In the genomic region with DNA sequence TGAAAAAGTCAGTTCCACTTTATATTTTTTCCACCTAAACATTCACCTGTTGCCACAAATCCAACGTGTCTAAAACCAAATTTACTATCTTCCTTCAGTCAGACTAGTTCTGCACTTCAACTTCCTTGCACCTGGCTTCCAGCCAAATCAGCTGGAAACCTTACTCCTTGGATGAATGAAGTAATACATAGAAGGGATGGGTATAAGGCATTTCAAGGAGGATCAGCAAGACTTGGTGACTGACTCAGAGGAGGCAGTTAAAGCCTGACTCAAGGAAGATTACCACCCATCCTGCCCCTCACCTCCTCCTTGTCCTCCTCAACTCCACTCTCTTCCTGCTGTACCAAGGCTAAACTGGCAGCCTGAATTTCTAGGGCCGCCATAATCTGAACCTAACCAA, we compare ENCODE assay signal across 9 cellular contexts. TPM values are rescaled to one million over a fixed set of nuclear protein-coding genes. Genes with fewer than 3 reads are reported as not detected.
DNase-seq lines count a peak whose midpoint lies in the region; ATAC-seq and TF ChIP-seq lines count a peak whose summit lies in the region.
"Had no signal": no experiment of that assay in that cellular context is flagged by ENCODE, and none has a peak within 500 bp of the region (broad histone marks: within the 10 kb centered on the region; RNA-seq: fewer than 3 reads in every experiment).

No MANE protein-coding gene starts in this region.

- no peaks in the 10 kb centered on the region for H3K27me3 Mint-ChIP-seq in T-helper 17 cell
- peaks cover 0 to 6% of the 10 kb centered on the region in 2 donors for H3K27me3 Mint-ChIP-seq in effector memory CD8-positive, alpha-beta T cell

- in situ Hi-C loops in ACHN (cut with HindIII; ENCODE audit: low pct_ligation_motif_present, low pct_unique_long_range_greater_than_20kb, low sequenced_read_pairs): no loop called here

- H3K27ac Mint-ChIP-seq in T-helper 17 cell: peak overlapping the region; percentile 47
- no peak overlapping the region for H3K27ac Mint-ChIP-seq in effector memory CD8-positive, alpha-beta T cell

- TF ChIP-seq CTCF in HFF-Myc (IDR thresholded peaks at IDR 0.05; ENCODE audit: low read depth, low read length, missing control alignments) (no peak), hepatocyte (IDR thresholded peaks at IDR 0.05; ENCODE audit: poor library complexity) (no peak), vagina (IDR thresholded peaks at IDR 0.05) (no peak), Peyer's patch (IDR thresholded peaks at IDR 0.05) (no peak)

- H3K4me1 ChIP-seq in hepatocyte (ENCODE audit: insufficient read depth) (no peaks in the 10 kb centered on the region), vagina (no peaks in the 10 kb centered on the region), Peyer's patch (no peaks in the 10 kb centered on the region)

- no peak overlapping the region for H3K4me2 ChIP-seq in hepatocyte

- no peaks in the 10 kb centered on the region for H4K20me1 ChIP-seq in hepatocyte (ENCODE audit: insufficient read depth, poor library complexity, severe bottlenecking)

- H3K4me3 Mint-ChIP-seq in T-helper 17 cell: no peak overlapping the region
- H3K4me3 Mint-ChIP-seq in effector memory CD8-positive, alpha-beta T cell: no peak overlapping the region

- H3K27ac ChIP-seq in hepatocyte (no peak overlapping the region), vagina (no peak overlapping the region), Peyer's patch (no peak overlapping the region)

- DNase-seq in ACHN: peak; percentile 12
- DNase-seq in HFF-Myc (ENCODE audit: extremely low read depth, low read depth): peak; percentile 29
- no peak for DNase-seq in T-helper 17 cell
- peak; percentile 33 for DNase-seq in hepatocyte (ENCODE audit: low spot score)
- DNase-seq in vagina (ENCODE audit: extremely low spot score in 2 of 2): no peak
- no peak for DNase-seq in effector memory CD8-positive, alpha-beta T cell
- no peak for DNase-seq in Peyer's patch

- peaks cover 2% of the 10 kb centered on the region for H3K36me3 Mint-ChIP-seq in T-helper 17 cell (ENCODE audit: low read depth)
- H3K36me3 Mint-ChIP-seq in effector memory CD8-positive, alpha-beta T cell (ENCODE audit: insufficient read depth): no peaks in the 10 kb centered on the region

- no peak overlapping the region for H3K4me3 ChIP-seq in HFF-Myc (replicated peaks; ENCODE audit: low read depth, low read length)
- no peak overlapping the region for H3K4me3 ChIP-seq in hepatocyte
- no peak overlapping the region for H3K4me3 ChIP-seq in vagina
- no peak overlapping the region for H3K4me3 ChIP-seq in Peyer's patch

- H3K27me3 ChIP-seq in hepatocyte: peaks cover 4% of the 10 kb centered on the region
- no peaks in the 10 kb centered on the region for H3K27me3 ChIP-seq in vagina
- H3K27me3 ChIP-seq in Peyer's patch: no peaks in the 10 kb centered on the region
- H3K27me3 ChIP-seq: heart right ventricle had no signal

- ATAC-seq in T-helper 17 cell: no peak
- no peak for ATAC-seq in activated CD4-positive, CD25-positive, alpha-beta regulatory T cell treated with anti-CD3 and anti-CD28 coated beads, Interleukin-2, amount 50 U/mL, for 24 hours
- no peak for ATAC-seq in effector memory CD8-positive, alpha-beta T cell (replicated peaks)

- TF ChIP-seq POLR2A in vagina (IDR thresholded peaks at IDR 0.05) (no peak), Peyer's patch (IDR thresholded peaks at IDR 0.05) (no peak)

- no peaks in the 10 kb centered on the region for H3K9me2 ChIP-seq in hepatocyte (replicated peaks; ENCODE audit: insufficient read depth)

- H3K36me3 ChIP-seq in hepatocyte (replicated peaks; ENCODE audit: insufficient read depth, low read depth) (no peaks in the 10 kb centered on the region), vagina (no peaks in the 10 kb centered on the region), Peyer's patch (no peaks in the 10 kb centered on the region)

- no peaks in the 10 kb centered on the region for H3K9me3 ChIP-seq in T-helper 17 cell (ENCODE audit: control insufficient read depth, low read length, poor library complexity, severe bottlenecking)
- no peaks in the 10 kb centered on the region for H3K9me3 ChIP-seq in hepatocyte (ENCODE audit: low read depth)
- no peaks in the 10 kb centered on the region for H3K9me3 ChIP-seq in vagina
- H3K9me3 ChIP-seq in Peyer's patch: no peaks in the 10 kb centered on the region
- H3K9me3 ChIP-seq: heart right ventricle had no signal

- WGBS in hepatocyte (ENCODE audit: low lambda C conversion rate, missing lambda C conversion rate): 76% methylated on average over 2 of the region's 2 CpGs

- no peaks in the 10 kb centered on the region for H3K9me3 Mint-ChIP-seq in effector memory CD8-positive, alpha-beta T cell

- no peaks in the 10 kb centered on the region for H3K4me1 Mint-ChIP-seq in T-helper 17 cell
- peaks cover 0 to 1% of the 10 kb centered on the region in 2 donors for H3K4me1 Mint-ChIP-seq in effector memory CD8-positive, alpha-beta T cell (ENCODE audit: low read depth in 2 of 2)

- H2AFZ ChIP-seq in hepatocyte: no peak overlapping the region

- no peaks in the 10 kb centered on the region for H3K79me2 ChIP-seq in hepatocyte

- intact Hi-C loops in vagina (cut with DNase I): no loop called here

RNA-seq across cellular contexts. Expression of gene QTRT2, which starts 37.1 kb away (rescaled TPM):
- 10 to 100 TPM; 42.1 to 43.4 TPM for total RNA-seq in T-helper 17 cell
- 14.7 and 18.3 TPM in 2 replicates for total RNA-seq in hepatocyte
- polyA plus RNA-seq in hepatocyte: 7.8 and 13.4 TPM in 2 replicates
- 7.6 TPM for total RNA-seq in vagina
- 10 to 100 TPM; 12.2 to 44.2 (median 26.2) TPM for total RNA-seq in Peyer's patch

RNA-seq across cellular contexts. Expression of gene CCDC191, which starts 37.3 kb away (rescaled TPM):
- total RNA-seq in T-helper 17 cell: 1 to 10 TPM; 6.4 to 6.8 TPM
- total RNA-seq in hepatocyte: 3.0 and 3.5 TPM in 2 replicates
- 1.1 and 2.7 TPM in 2 replicates for polyA plus RNA-seq in hepatocyte
- 8.6 TPM for total RNA-seq in vagina
- 10 to 100 TPM in 1 of 4 donors, 1 to 10 TPM in 3; 3.3 to 25.6 (median 7.4) TPM for total RNA-seq in Peyer's patch

Comparison
In these comparisons a context has a peak if more than half of its experiments do, and no peak if none do; other contexts are left out.
1. DNase-seq: peak in ACHN (single experiment), HFF-Myc (single experiment) and hepatocyte (single experiment); none in T-helper 17 cell (0 of 3), vagina (0 of 2), effector memory CD8-positive, alpha-beta T cell (0 of 3) and Peyer's patch (0 of 3).